In genomic region chr3:72633101-72633500, GRCh38 we compare ENCODE assay signal across 20 cellular contexts.
DNase-seq lines count a peak whose midpoint lies in the region; ATAC-seq and TF ChIP-seq lines count a peak whose summit lies in the region.
"Had no signal": no experiment of that assay in that cellular context is flagged by ENCODE, and none has a peak within 500 bp of the region (broad histone marks: within the 10 kb centered on the region; RNA-seq: fewer than 3 reads in every experiment).

No MANE protein-coding gene starts in this region.

- DNase-seq in AG10803 (ENCODE audit: low read depth) (peak; percentile 49), ELR (ENCODE audit: low read depth) (peak; percentile 77), cardiac fibroblast (ENCODE audit: low read depth in 2 of 2) (peak; percentile 3 to 9), right lobe of liver (no peak), DMS 273 (lab: John Stamatoyannopoulos, UW; ENCODE audit: unreplicated experiment) (no peak), NAMALWA (ENCODE audit: low spot score) (no peak)
- DNase-seq: activated CD4-positive, alpha-beta T cell treated with anti-CD3 and anti-CD28 coated beads, Interleukin-2, amount 50 U/mL, for 4 hours; activated effector memory CD4-positive, alpha-beta T cell treated with anti-CD3 and anti-CD28 coated beads, Interleukin-2, amount 50 U/mL, for 16 hours; anterior cingulate cortex; islet precursor cell; NCI-H226; posterior cingulate gyrus; stimulated activated CD4-positive, alpha-beta T cell treated with anti-CD3 and anti-CD28 coated beads, Interleukin-4, amount 100 ng/mL, for 4 hours had no signal

- H3K36me3 ChIP-seq in OCI-LY3 (replicated peaks; ENCODE audit: low read depth, low read length), result no peaks in the 10 kb centered on the region
- no peaks in the 10 kb centered on the region for H3K36me3 ChIP-seq in right lobe of liver
- H3K36me3 ChIP-seq: thoracic aorta had no signal

- H3K79me2 ChIP-seq in OCI-LY3 (ENCODE audit: low read length), result no peaks in the 10 kb centered on the region
- H3K79me2 ChIP-seq: hepatocyte had no signal

- H3K9ac ChIP-seq in OCI-LY3 (ENCODE audit: low read length), result no peak overlapping the region

- peaks cover 4% of the 10 kb centered on the region; the same call in 1 of the 2 replicates for H4K20me1 ChIP-seq in OCI-LY3 (ENCODE audit: insufficient read depth, low read length)

- TF ChIP-seq POLR2A in right lobe of liver (IDR thresholded peaks at IDR 0.05), result no peak

- intact Hi-C loops in right lobe of liver (cut with DNase I), result no loop called here

- H3K27me3 ChIP-seq in OCI-LY3 (ENCODE audit: low read depth, low read length) (peaks cover 51% of the 10 kb centered on the region), right lobe of liver (no peaks in the 10 kb centered on the region)
- H3K27me3 ChIP-seq: hepatocyte had no signal

- no peak overlapping the region for H2AFZ ChIP-seq in OCI-LY3 (ENCODE audit: low read depth, low read length)
- H2AFZ ChIP-seq: hepatocyte had no signal

- H3K9me3 ChIP-seq in OCI-LY3 (ENCODE audit: insufficient read depth, low read length), result peaks cover 5% of the 10 kb centered on the region; the same call in 1 of the 2 replicates
- H3K9me3 ChIP-seq in right lobe of liver, result no peaks in the 10 kb centered on the region
- H3K9me3 ChIP-seq: thoracic aorta had no signal

- H3K4me1 ChIP-seq in OCI-LY3 (ENCODE audit: low read length) (peaks cover 32% of the 10 kb centered on the region), right lobe of liver (no peaks in the 10 kb centered on the region)

- no peak for TF ChIP-seq CTCF in AG10803 (conservative IDR thresholded peaks at IDR 0.05; ENCODE audit: low read length)
- no peak for TF ChIP-seq CTCF in OCI-LY3 (IDR thresholded peaks at IDR 0.05; ENCODE audit: low read depth, low read length)
- TF ChIP-seq CTCF in cardiac fibroblast (IDR thresholded peaks at IDR 0.05; ENCODE audit: low read depth, low read length), result no peak
- TF ChIP-seq CTCF in right lobe of liver (IDR thresholded peaks at IDR 0.05), result no peak

- no peak for ATAC-seq in right lobe of liver
- no peak for ATAC-seq in GM21529 (IDR thresholded peaks at IDR 0.05; ENCODE audit: unreplicated experiment)
- ATAC-seq: HepG2 had no signal

- peak overlapping the region; percentile 20; the same call in 1 of the 2 replicates for H3K4me2 ChIP-seq in OCI-LY3 (ENCODE audit: low read length)
- H3K4me2 ChIP-seq: hepatocyte, smooth muscle cell had no signal

- H3K4me3 ChIP-seq in AG10803 (ENCODE audit: low read length) (no peak overlapping the region), OCI-LY3 (ENCODE audit: low read length) (no peak overlapping the region), cardiac fibroblast (replicated peaks in 1 of 2; ENCODE audit: low read depth in 2 of 2, low read length in 2 of 2) (no peak overlapping the region), right lobe of liver (no peak overlapping the region)
- H3K4me3 ChIP-seq: hepatocyte, smooth muscle cell, thoracic aorta had no signal

- H3K27ac ChIP-seq in OCI-LY3 (ENCODE audit: low read length) (no peak overlapping the region), right lobe of liver (no peak overlapping the region)
- H3K27ac ChIP-seq: hepatocyte, RWPE1, thoracic aorta had no signal

- 77% methylated on average over 4 of the region's 4 CpGs for WGBS in right lobe of liver (ENCODE audit: insufficient coverage, low coverage, low lambda C conversion rate, missing lambda C conversion rate)

Comparison
In these comparisons a context has a peak if more than half of its experiments do, and no peak if none do; other contexts are left out.
1. DNase-seq: peak in AG10803 (single experiment), ELR (single experiment) and cardiac fibroblast (2 of 2); none in right lobe of liver (0 of 3), DMS 273 (single experiment) and NAMALWA (single experiment).